Comparison of ENCODE assay signal across 14 cellular contexts in the genomic region with DNA sequence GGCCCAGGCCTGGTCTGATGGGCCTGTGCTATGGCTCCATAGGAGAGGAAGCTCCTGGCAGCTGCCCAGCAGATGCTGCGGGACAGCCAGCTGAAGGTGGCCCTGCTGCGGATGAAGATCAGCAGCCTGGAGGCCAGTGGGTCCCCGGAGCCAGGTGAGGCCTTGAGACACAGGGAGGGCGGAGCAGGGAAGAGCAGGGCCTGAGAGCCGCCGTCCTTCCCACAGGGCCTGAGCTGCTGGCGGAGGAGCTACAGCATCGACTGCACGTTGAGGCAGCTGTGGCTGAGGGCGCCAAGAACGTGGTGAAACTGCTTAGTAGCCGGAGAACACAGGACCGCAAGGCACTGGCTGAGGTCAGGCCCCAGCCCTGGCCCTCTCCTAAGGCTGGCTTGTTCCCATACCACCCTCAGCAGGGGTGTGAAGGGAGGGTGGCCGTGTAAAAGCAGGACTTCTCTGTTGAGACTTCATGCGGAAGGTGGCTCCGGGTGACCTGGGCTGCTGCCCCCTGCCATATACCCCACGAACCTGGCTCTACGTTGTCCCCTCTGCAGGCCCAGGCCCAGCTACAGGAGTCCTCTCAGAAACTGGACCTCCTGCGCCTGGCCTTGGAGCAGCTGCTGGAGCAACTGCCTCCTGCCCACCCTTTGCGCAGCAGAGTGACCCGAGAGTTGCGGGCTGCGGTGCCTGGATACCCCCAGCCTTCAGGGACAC. TPM values are rescaled to one million over a fixed set of nuclear protein-coding genes. Genes with fewer than 3 reads are reported as not detected.
DNase-seq lines count a peak whose midpoint lies in the region; ATAC-seq lines count a peak whose summit lies in the region.
"Had no signal": no experiment of that assay in that cellular context is flagged by ENCODE, and none has a peak within 500 bp of the region (broad histone marks: within the 10 kb centered on the region; RNA-seq: fewer than 3 reads in every experiment).

No MANE protein-coding gene starts in this region.

- intact Hi-C loops in left cardiac atrium (cut with DNase I), result no loop called here
- intact Hi-C loops in sciatic nerve (cut with DNase I), result no loop called here

- DNase-seq in MV-4-11 (lab: John Stamatoyannopoulos, UW) (peak; percentile 40), left cardiac atrium (peak; percentile 23), sciatic nerve (ENCODE audit: low spot score) (peak; percentile 48), kidney glomerular epithelial cell (lab: John Stamatoyannopoulos, UW) (no peak)
- DNase-seq: activated CD4-positive, alpha-beta T cell treated with anti-CD3 and anti-CD28 coated beads, Interleukin-2, amount 10 ng/mL, durations not matched to agents 24 days and 14 days; CD8-positive, alpha-beta T cell; foreskin melanocyte; NCI-H1417 treated with DMSO at 0.1 percent for 48 hours; NCI-H524 treated with DMSO at 0.1 percent for 48 hours; SIG-M5; stimulated activated CD4-positive, alpha-beta T cell treated with anti-CD3 and anti-CD28 coated beads, Interleukin-15, amount 100 ng/mL, for 24 hours had no signal

- ATAC-seq in left cardiac atrium, result no peak
- ATAC-seq in sciatic nerve, result no peak
- no peak for ATAC-seq in GM19463 (IDR thresholded peaks at IDR 0.05; ENCODE audit: unreplicated experiment)
- ATAC-seq in HG02870 (IDR thresholded peaks at IDR 0.05; ENCODE audit: unreplicated experiment), result no peak
- ATAC-seq: CD8-positive, alpha-beta T cell; stimulated activated memory B cell treated with anti-CD40 and anti-IgM and Interleukin-4, amounts not matched to agents 10 μg/mL and 1 μg/mL and 100 μg/mL, for 72 hours had no signal

RNA-seq across cellular contexts. Expression of gene PKN3, which starts 4.5 kb away (rescaled TPM):
- total RNA-seq in left cardiac atrium (10 to 100 TPM in 1 of 2 donors, 1 to 10 TPM in 1; 6.2 to 11.2 TPM), sciatic nerve (9.9 TPM)

RNA-seq across cellular contexts. Expression of gene ZDHHC12, which starts 17.1 kb away (rescaled TPM):
- total RNA-seq in left cardiac atrium, result 10 to 100 TPM in 1 of 2 donors, 1 to 10 TPM in 1; 8.3 to 13.8 TPM
- 7.4 TPM for total RNA-seq in sciatic nerve

RNA-seq across cellular contexts. Expression of gene SET, which starts 17.8 kb away (rescaled TPM):
- total RNA-seq in left cardiac atrium, result 100 to 1,000 TPM; 158 to 191 TPM
- total RNA-seq in sciatic nerve, result 222 TPM

RNA-seq across cellular contexts. Expression of gene DYNC2I2, which starts 50.2 kb away (rescaled TPM):
- total RNA-seq in left cardiac atrium (10 to 100 TPM; 12.8 to 20.3 TPM), sciatic nerve (28.4 TPM)
